In the genomic region with DNA sequence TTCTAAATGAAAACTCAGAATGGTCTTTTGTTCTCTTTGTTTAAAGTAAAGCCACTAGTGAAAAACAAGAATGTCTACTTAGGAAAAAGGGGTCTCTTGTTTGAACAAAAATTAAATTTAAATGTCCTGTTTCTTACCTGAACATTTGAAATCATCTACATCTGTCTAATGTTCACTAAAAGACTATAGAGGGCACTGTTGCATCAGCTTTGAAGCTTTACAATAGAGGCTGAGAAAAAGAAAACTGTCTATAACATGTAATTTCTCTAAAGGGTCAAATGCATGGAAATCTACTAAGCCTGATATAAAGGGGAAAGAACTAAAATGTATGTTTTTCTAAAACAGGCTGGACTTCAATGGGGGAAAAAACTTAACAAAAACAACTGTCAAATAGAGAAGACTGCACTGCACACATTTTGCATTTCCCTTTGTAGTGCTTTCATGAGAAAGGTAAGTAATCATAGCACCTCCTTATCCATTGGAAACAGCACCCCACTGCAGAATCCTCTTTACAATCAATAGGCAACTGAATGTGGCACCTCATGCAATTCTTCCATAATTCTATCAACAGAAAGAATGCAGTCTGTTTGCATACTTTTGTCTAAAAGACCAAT, we compare ENCODE assay signal across 9 cellular contexts.
A peak's percentile ranks its signal among the peaks of the same experiment; 100 is the strongest.
DNase-seq lines count a peak whose midpoint lies in the region; ATAC-seq and TF ChIP-seq lines count a peak whose summit lies in the region.
"Had no signal": no experiment of that assay in that cellular context is flagged by ENCODE, and none has a peak within 500 bp of the region (broad histone marks: within the 10 kb centered on the region; RNA-seq: fewer than 3 reads in every experiment).

No MANE protein-coding gene starts in this region.

- in situ Hi-C loops in ACHN (cut with HindIII; ENCODE audit: low pct_ligation_motif_present, low pct_unique_long_range_greater_than_20kb, low sequenced_read_pairs) = no loop called here

- peak; percentile 76 for ATAC-seq in GM18499 (IDR thresholded peaks at IDR 0.05; ENCODE audit: insufficient read depth, unreplicated experiment)
- peak; percentile 79 for ATAC-seq in HG03354 (IDR thresholded peaks at IDR 0.05; ENCODE audit: poor library complexity, severe bottlenecking, unreplicated experiment)

- H3K27ac ChIP-seq in coronary artery = no peak overlapping the region
- H3K27ac ChIP-seq: epithelial cell of prostate had no signal

- peak; percentile 37 for TF ChIP-seq CTCF in coronary artery (IDR thresholded peaks at IDR 0.05)

- DNase-seq in ACHN (peak; percentile 45), NCI-H526 treated with DMSO at 0.1 percent for 48 hours (lab: John Stamatoyannopoulos, UW) (peak; percentile 44), coronary artery (ENCODE audit: low spot score) (no peak), midbrain (lab: John Stamatoyannopoulos, UW) (peak; percentile 42)
- DNase-seq in stimulated activated CD4-positive, alpha-beta T cell treated with anti-CD3 and anti-CD28 coated beads, Interleukin-2, amount 100 ng/mL, for 24 hours = no peak
- no peak for DNase-seq in stimulated activated CD4-positive, alpha-beta T cell treated with anti-CD3 and anti-CD28 coated beads, Interleukin-4, amount 100 ng/mL, for 4 hours

- no peak overlapping the region for H3K4me3 ChIP-seq in coronary artery

Comparison
In these comparisons a context has a peak if more than half of its experiments do, and no peak if none do; other contexts are left out.
1. DNase-seq: peak in ACHN (single experiment), NCI-H526 treated with DMSO at 0.1 percent for 48 hours (single experiment) and midbrain (single experiment); none in coronary artery (single experiment), stimulated activated CD4-positive, alpha-beta T cell treated with anti-CD3 and anti-CD28 coated beads, Interleukin-2, amount 100 ng/mL, for 24 hours (0 of 2) and stimulated activated CD4-positive, alpha-beta T cell treated with anti-CD3 and anti-CD28 coated beads, Interleukin-4, amount 100 ng/mL, for 4 hours (0 of 2).